Comparison of ENCODE assay signal across 18 cellular contexts in genomic region chr6:167508919-167509852, GRCh38.
DNase-seq lines count a peak whose midpoint lies in the region; ATAC-seq, FAIRE-seq and TF ChIP-seq lines count a peak whose summit lies in the region.
"Had no signal": no experiment of that assay in that cellular context is flagged by ENCODE, and none has a peak within 500 bp of the region (broad histone marks: within the 10 kb centered on the region; RNA-seq: fewer than 3 reads in every experiment).

No MANE protein-coding gene starts in this region.

- H3K4ac ChIP-seq in H1 (replicated peaks; ENCODE audit: insufficient read length, low read depth, low read length) (peak overlapping the region; percentile 79), neuronal stem cell (ENCODE audit: low read length) (peak overlapping the region; percentile 39)

- H3K36me3 Mint-ChIP-seq in GM23338 (ENCODE audit: low read depth), result no peaks in the 10 kb centered on the region
- H3K36me3 Mint-ChIP-seq: CD14-positive monocyte; CD8-positive, alpha-beta T cell had no signal

- H3K9me2 ChIP-seq in GM23338 (ENCODE audit: insufficient read depth), result no peaks in the 10 kb centered on the region

- no peak overlapping the region for H3K27ac Mint-ChIP-seq in GM23338
- H3K27ac Mint-ChIP-seq: B cell; CD8-positive, alpha-beta T cell had no signal

- H2BK20ac ChIP-seq in H1 (ENCODE audit: low read length), result peak overlapping the region; percentile 98

- no peaks in the 10 kb centered on the region for H3K79me2 ChIP-seq in GM23338 (replicated peaks; ENCODE audit: insufficient read depth)
- H3K79me2 ChIP-seq in H1 (ENCODE audit: control insufficient read depth in 1 of 2, insufficient read depth in 2 of 2, low read length in 2 of 2), result no peaks in the 10 kb centered on the region

- H3K36me3 ChIP-seq in BLaER1 (no peaks in the 10 kb centered on the region), GM23338 (ENCODE audit: insufficient read depth) (no peaks in the 10 kb centered on the region), H1 (ENCODE audit: control insufficient read depth in 2 of 4, insufficient read depth in 4 of 4, low read length in 3 of 4) (no peaks in the 10 kb centered on the region), neuronal stem cell (replicated peaks in 1 of 2; ENCODE audit: control insufficient read depth in 2 of 2, insufficient read depth in 2 of 2, low read length in 2 of 2) (no peaks in the 10 kb centered on the region)

- H3K23ac ChIP-seq in H1 (ENCODE audit: insufficient read length) (no peak overlapping the region), neuronal stem cell (ENCODE audit: low read depth, low read length, poor library complexity) (peak overlapping the region; percentile 61)

- H2BK15ac ChIP-seq in H1 (ENCODE audit: low read length) (peak overlapping the region; percentile 97; the same call in 1 of the 2 replicates), neuronal stem cell (ENCODE audit: low read length) (peak overlapping the region; percentile 47)

- H3K23me2 ChIP-seq in H1 (ENCODE audit: low read depth, low read length), result peaks cover 4% of the 10 kb centered on the region; the same call in 1 of the 2 replicates

- no peak for TF ChIP-seq EP300 in H1 (IDR thresholded peaks at IDR 0.05; ENCODE audit: borderline replicate concordance in 1 of 2, low read depth in 2 of 2, low read length in 2 of 2)

- H3K9me3 ChIP-seq in BLaER1, result no peaks in the 10 kb centered on the region
- H3K9me3 ChIP-seq in H1 (ENCODE audit: insufficient read depth in 2 of 2, low read depth in 1 of 2, low read length in 1 of 2), result no peaks in the 10 kb centered on the region
- no peaks in the 10 kb centered on the region for H3K9me3 ChIP-seq in neuronal stem cell (replicated peaks in 1 of 2; ENCODE audit: control insufficient read depth in 2 of 2, insufficient read depth in 1 of 2, low read depth in 1 of 2, low read length in 2 of 2)

- no peak overlapping the region for H3K56ac ChIP-seq in H1 (replicated peaks; ENCODE audit: insufficient read length, low read depth, low read length)

- CTCF ChIA-PET in H1 (lab: Charles Lee; ENCODE audit: partially characterized antibody), result no interaction called here

- no peak overlapping the region for H3K9ac ChIP-seq in BLaER1
- no peak overlapping the region for H3K9ac ChIP-seq in H1 (replicated peaks in 1 of 4; ENCODE audit: extremely low read depth in 1 of 4, low read depth in 3 of 4, low read length in 3 of 4)
- H3K9ac ChIP-seq in neuronal stem cell (ENCODE audit: low read depth, low read length, poor library complexity), result peak overlapping the region; percentile 61

- H3K18ac ChIP-seq in H1 (ENCODE audit: extremely low read depth, low read length) (peak overlapping the region; percentile 4), neuronal stem cell (ENCODE audit: low read length) (peak overlapping the region; percentile 89)

- H3K4me1 ChIP-seq in BLaER1 (peaks cover 83% of the 10 kb centered on the region), GM23338 (ENCODE audit: insufficient read depth) (no peaks in the 10 kb centered on the region), H1 (replicated peaks in 1 of 4; ENCODE audit: control insufficient read depth in 3 of 4, insufficient read depth in 4 of 4, low read length in 3 of 4) (peaks cover 0 to 11% (median 0%) of the 10 kb centered on the region in 4 experiments; a peak in 2 of 7 replicates), neuronal stem cell (ENCODE audit: control insufficient read depth in 2 of 2, insufficient read depth in 1 of 2, low read depth in 1 of 2, low read length in 2 of 2) (peaks cover 1 to 3% of the 10 kb centered on the region in 2 donors)

- no peaks in the 10 kb centered on the region for H3K27me3 ChIP-seq in BLaER1
- no peaks in the 10 kb centered on the region for H3K27me3 ChIP-seq in GM23338 (ENCODE audit: insufficient read depth)
- no peaks in the 10 kb centered on the region for H3K27me3 ChIP-seq in H1 (replicated peaks in 1 of 4; ENCODE audit: control insufficient read depth in 3 of 4, extremely low read depth in 1 of 4, insufficient read depth in 3 of 4, low read length in 3 of 4)
- no peaks in the 10 kb centered on the region for H3K27me3 ChIP-seq in neuronal stem cell (ENCODE audit: control insufficient read depth in 3 of 3, insufficient read depth in 3 of 3, low read depth in 1 of 3, low read length in 3 of 3)

- no peak overlapping the region for H4K5ac ChIP-seq in H1 (ENCODE audit: insufficient read length, low read depth, low read length)

- H3K4me2 ChIP-seq in BLaER1, result peak overlapping the region; percentile 81
- no peak overlapping the region for H3K4me2 ChIP-seq in GM23338
- H3K4me2 ChIP-seq in H1 (ENCODE audit: insufficient read depth in 1 of 2, low read depth in 2 of 2, low read length in 2 of 2), result no peak overlapping the region
- H3K4me2 ChIP-seq in neuronal stem cell (ENCODE audit: insufficient read depth, low read length, poor library complexity, severe bottlenecking), result no peak overlapping the region

- POLR2A ChIA-PET in H1 (lab: Charles Lee; ENCODE audit: partially characterized antibody), result interaction anchor here (0.6 kb wide), 1 partner anchor 290 kb away, joined by 3 read pairs; no protein-coding TSS in a partner anchor

- H4K8ac ChIP-seq in H1 (ENCODE audit: extremely low read depth, insufficient read depth, low read length) (no peak overlapping the region), neuronal stem cell (ENCODE audit: low read depth, low read length) (no peak overlapping the region)

- H3K79me1 ChIP-seq in H1 (ENCODE audit: low read depth, low read length), result no peaks in the 10 kb centered on the region
- H3K79me1 ChIP-seq in neuronal stem cell (ENCODE audit: low read depth, low read length), result no peaks in the 10 kb centered on the region

- no peaks in the 10 kb centered on the region for H3F3A ChIP-seq in GM23338 (replicated peaks; ENCODE audit: low read depth)

- 83 to 100% methylated on average over 7 to 28 of the region's 29 CpGs for WGBS in H1 (ENCODE audit: extremely low coverage in 1 of 2, insufficient coverage in 1 of 2, insufficient read length in 1 of 2, insufficient replicate concordance in 2 of 2, low coverage in 1 of 2, low lambda C conversion rate in 2 of 2, missing lambda C conversion rate in 1 of 2), 2 experiments
- WGBS in neuronal stem cell (ENCODE audit: extremely low coverage in 2 of 2, insufficient read length in 2 of 2, insufficient replicate concordance in 1 of 2), 2 donors, result 100% methylated on average over 8 of the region's 29 CpGs; no CpG with 5 or more reads in 1 of the 2 donors

- H4K91ac ChIP-seq in H1 (replicated peaks; ENCODE audit: insufficient read length, low read length) (peak overlapping the region; percentile 87), neuronal stem cell (ENCODE audit: low read depth, low read length, poor library complexity) (no peak overlapping the region)

- H3K27ac ChIP-seq in BLaER1 (no peak overlapping the region), GM23338 (ENCODE audit: low read depth) (no peak overlapping the region), H1 (ENCODE audit: low read depth, low read length) (no peak overlapping the region), neuronal stem cell (replicated peaks; ENCODE audit: low read length) (no peak overlapping the region)
- H3K27ac ChIP-seq: HL-60 had no signal

- H4K20me1 ChIP-seq in BLaER1, result no peaks in the 10 kb centered on the region
- no peaks in the 10 kb centered on the region for H4K20me1 ChIP-seq in GM23338 (replicated peaks; ENCODE audit: insufficient read depth)
- H4K20me1 ChIP-seq in H1 (replicated peaks in 1 of 2; ENCODE audit: control insufficient read depth in 1 of 2, insufficient read depth in 2 of 2, low read length in 2 of 2), result no peaks in the 10 kb centered on the region

- TF ChIP-seq POLR2A in H1 (IDR thresholded peaks at IDR 0.05; ENCODE audit: control extremely low read depth in 1 of 2, low read depth in 2 of 2, low read length in 2 of 2), result no peak

- H2BK5ac ChIP-seq in H1 (ENCODE audit: low read depth, low read length) (peak overlapping the region; percentile 81; the same call in 1 of the 2 replicates), neuronal stem cell (ENCODE audit: low read length) (peak overlapping the region; percentile 19)

- H3K27me3 Mint-ChIP-seq in GM23338 (ENCODE audit: insufficient read depth, low read depth, poor library complexity), result peaks cover 5% of the 10 kb centered on the region

- no peaks in the 10 kb centered on the region; the same call in 2 of the 3 replicates for H3K9me3 Mint-ChIP-seq in GM23338
- H3K9me3 Mint-ChIP-seq: CD14-positive monocyte; CD8-positive, alpha-beta T cell had no signal

- DNase-seq in GM23338 (ENCODE audit: low spot score) (no peak), H1 (ENCODE audit: low read depth in 1 of 2, low spot score in 2 of 2) (no peak), neuronal stem cell (ENCODE audit: low spot score) (no peak), NCI-H2171 treated with DMSO at 0.1 percent for 48 hours (lab: John Stamatoyannopoulos, UW) (no peak)
- no peak for DNase-seq in stimulated activated CD4-positive, alpha-beta T cell treated with anti-CD3 and anti-CD28 coated beads, Interleukin-2, amount 100 ng/mL, for 24 hours
- DNase-seq: CD8-positive, alpha-beta T cell; DMS53; GF-D8; H7 had no signal

- no peak overlapping the region for H3K4me3 ChIP-seq in BLaER1
- no peak overlapping the region for H3K4me3 ChIP-seq in GM23338
- H3K4me3 ChIP-seq in H1 (ENCODE audit: extremely low read depth in 1 of 4, insufficient read depth in 2 of 4, low read depth in 3 of 4, low read length in 4 of 4), result no peak overlapping the region
- no peak overlapping the region for H3K4me3 ChIP-seq in neuronal stem cell (ENCODE audit: low read length in 2 of 2)
- H3K4me3 ChIP-seq: K562 had no signal

- TF ChIP-seq RAD21 in H1 (IDR thresholded peaks at IDR 0.05 in 1 of 2, conservative IDR thresholded peaks at IDR 0.05 in 1 of 2; ENCODE audit: low read depth in 2 of 2, low read length in 2 of 2), result no peak

- H2AFZ ChIP-seq in GM23338 (peak overlapping the region; percentile 72; the same call in 1 of the 2 replicates), H1 (ENCODE audit: low read length) (no peak overlapping the region), neuronal stem cell (ENCODE audit: low read length) (no peak overlapping the region)

- FAIRE-seq in H1 (lab: Jason Lieb, UNC), result no peak
- FAIRE-seq: A204.1, GM19239, K562 had no signal

- H2AK5ac ChIP-seq in H1 (ENCODE audit: low read depth, low read length), result peak overlapping the region; percentile 86; the same call in 1 of the 2 replicates
- peak overlapping the region; percentile 85 for H2AK5ac ChIP-seq in neuronal stem cell (ENCODE audit: low read depth, low read length)

- TF ChIP-seq CTCF in GM23338 (conservative IDR thresholded peaks at IDR 0.05; ENCODE audit: low read depth in 2 of 2), result no peak
- TF ChIP-seq CTCF in H1 (IDR thresholded peaks at IDR 0.05; ENCODE audit: control extremely low read depth in 1 of 3, insufficient read depth in 1 of 3, low read depth in 1 of 3, low read length in 3 of 3), result no peak

- no peak overlapping the region for H3K14ac ChIP-seq in H1 (ENCODE audit: insufficient read length)
- H3K14ac ChIP-seq in neuronal stem cell (ENCODE audit: low read length), result peak overlapping the region; percentile 72

- peaks cover 3% of the 10 kb centered on the region; the same call in 1 of the 3 replicates for H3K4me1 Mint-ChIP-seq in GM23338
- H3K4me1 Mint-ChIP-seq: B cell, CD14-positive monocyte had no signal

- H2BK12ac ChIP-seq in H1 (ENCODE audit: low read depth, low read length) (peak overlapping the region; percentile 81; the same call in 1 of the 2 replicates), neuronal stem cell (ENCODE audit: low read length) (peak overlapping the region; percentile 87)

- no peak overlapping the region for H2BK120ac ChIP-seq in H1 (replicated peaks; ENCODE audit: low read depth, low read length)
- peak overlapping the region; percentile 4 for H2BK120ac ChIP-seq in neuronal stem cell (ENCODE audit: low read depth, low read length)

- no peak overlapping the region for H3K4me3 Mint-ChIP-seq in GM23338
- H3K4me3 Mint-ChIP-seq: B cell; CD14-positive monocyte; CD8-positive, alpha-beta T cell had no signal

- peak; percentile 40; the same call in 2 of the 3 replicates for ATAC-seq in GM23338
- ATAC-seq in HG02970 (IDR thresholded peaks at IDR 0.05; ENCODE audit: low FRiP score, unreplicated experiment), result no peak
- ATAC-seq in HG03097 (IDR thresholded peaks at IDR 0.05; ENCODE audit: low FRiP score, unreplicated experiment), result no peak
- ATAC-seq: CD8-positive, alpha-beta T cell; K562 had no signal
